In genomic region chr5:32848120-32848519, GRCh38 we compare ENCODE assay signal across 24 cellular contexts.
DNase-seq lines count a peak whose midpoint lies in the region; ATAC-seq, FAIRE-seq and TF ChIP-seq lines count a peak whose summit lies in the region.
"Had no signal": no experiment of that assay in that cellular context is flagged by ENCODE, and none has a peak within 500 bp of the region (broad histone marks: within the 10 kb centered on the region; RNA-seq: fewer than 3 reads in every experiment).

No MANE protein-coding gene starts in this region.

- H2AFZ ChIP-seq in K562 (ENCODE audit: low read depth, low read length), result no peak overlapping the region

- no peaks in the 10 kb centered on the region for H3K36me3 Mint-ChIP-seq in HFFc6 (ENCODE audit: low read depth)
- H3K36me3 Mint-ChIP-seq: CD8-positive, alpha-beta T cell had no signal

- TF ChIP-seq EP300 in K562 (IDR thresholded peaks at IDR 0.05; ENCODE audit: low read length), result no peak

- TF ChIP-seq CTCF in A673 (conservative IDR thresholded peaks at IDR 0.05; ENCODE audit: low read depth, low read length) (no peak), HEK293 (tag by site-specific recombination; IDR thresholded peaks at IDR 0.05) (no peak), K562 (IDR thresholded peaks at IDR 0.05 in 2 of 3, conservative IDR thresholded peaks at IDR 0.05 in 1 of 3; ENCODE audit: insufficient read depth in 2 of 3, low read depth in 1 of 3, low read length in 3 of 3) (no peak), HFFc6 (IDR thresholded peaks at IDR 0.05) (no peak)

- no TSS peak for BruUV-seq in A673 (replicated peaks; lab: Mats Ljungman, UMichigan)
- no TSS peak for BruUV-seq in K562 (replicated peaks; lab: Mats Ljungman, UMichigan)

- in situ Hi-C loops in K562 (cut with MboI), result no loop called here

- H3K9me3 ChIP-seq in A673 (ENCODE audit: low read depth, low read length, poor library complexity, severe bottlenecking), result no peaks in the 10 kb centered on the region
- H3K9me3 ChIP-seq in HEK293 (ENCODE audit: control insufficient read depth, insufficient read depth, low read depth, low read length), result no peaks in the 10 kb centered on the region
- H3K9me3 ChIP-seq in K562 (replicated peaks; ENCODE audit: control insufficient read depth, insufficient read depth, low read depth, low read length), result no peaks in the 10 kb centered on the region
- H3K9me3 ChIP-seq: BLaER1 treated with 17β-estradiol and CSF1 and Interleukin-3, amounts not matched to agents 10 nM and 100 nM had no signal

- H4K20me1 ChIP-seq in K562 (replicated peaks; ENCODE audit: control insufficient read depth, insufficient read depth, low read length), result no peaks in the 10 kb centered on the region
- H4K20me1 ChIP-seq: BLaER1 treated with 17β-estradiol and CSF1 and Interleukin-3, amounts not matched to agents 10 nM and 100 nM had no signal

- peak; percentile 25 for DNase-seq in A673 (ENCODE audit: low spot score)
- no peak for DNase-seq in K562 (ENCODE audit: extremely low read depth in 1 of 4, low spot score in 3 of 4)
- no peak for DNase-seq in HFFc6
- no peak for DNase-seq in COLO668 (lab: John Stamatoyannopoulos, UW; ENCODE audit: unreplicated experiment)
- DNase-seq: 8988T; AML-193; CD4-positive, alpha-beta T cell; CD8-positive, alpha-beta T cell; COR-L47; DMS 273 treated with DMSO at 0.1 percent for 48 hours; DMS153; DMS53; DMS79; DND-41; GDM1 had no signal

- POLR2A ChIA-PET in A673 (lab: Charles Lee; ENCODE audit: low non-redundant PET) (no interaction called here), HEK293 (lab: Yijun Ruan, JAX) (no interaction called here), K562 (lab: Yijun Ruan, JAX) (no interaction called here)

- no peak overlapping the region for H3K9ac ChIP-seq in K562 (ENCODE audit: insufficient read depth in 1 of 2, low read depth in 2 of 2, low read length in 2 of 2)
- H3K9ac ChIP-seq: BLaER1 treated with 17β-estradiol and CSF1 and Interleukin-3, amounts not matched to agents 10 nM and 100 nM had no signal

- no peak overlapping the region for H3K4me3 Mint-ChIP-seq in HFFc6
- H3K4me3 Mint-ChIP-seq: B cell; CD4-positive, alpha-beta T cell; CD8-positive, alpha-beta T cell had no signal

- H3K4me1 ChIP-seq in A673 (ENCODE audit: insufficient read depth, low read length, poor library complexity, severe bottlenecking) (no peaks in the 10 kb centered on the region), HEK293 (ENCODE audit: control insufficient read depth, insufficient read depth, low read length) (no peaks in the 10 kb centered on the region), K562 (replicated peaks in 1 of 2; ENCODE audit: control insufficient read depth in 2 of 2, insufficient read depth in 2 of 2, low read length in 2 of 2) (no peaks in the 10 kb centered on the region)

- H3K27me3 Mint-ChIP-seq in HFFc6 (ENCODE audit: insufficient read depth), result peaks cover 14% of the 10 kb centered on the region
- H3K27me3 Mint-ChIP-seq: CD4-positive, alpha-beta T cell had no signal

- H3K36me3 ChIP-seq in A673 (ENCODE audit: insufficient read depth, low read length, poor library complexity, severe bottlenecking) (no peaks in the 10 kb centered on the region), HEK293 (ENCODE audit: control insufficient read depth in 2 of 2, insufficient read depth in 1 of 2, low read length in 2 of 2) (no peaks in the 10 kb centered on the region), K562 (ENCODE audit: control insufficient read depth, insufficient read depth, low read length) (no peaks in the 10 kb centered on the region)
- H3K36me3 ChIP-seq: BLaER1 treated with 17β-estradiol and CSF1 and Interleukin-3, amounts not matched to agents 10 nM and 100 nM had no signal

- intact Hi-C loops in A673 (cut with micrococcal nuclease; ENCODE audit: unreplicated experiment) (no loop called here), K562 (cut with micrococcal nuclease) (no loop called here)

- no peaks in the 10 kb centered on the region for H3K9me3 Mint-ChIP-seq in HFFc6
- H3K9me3 Mint-ChIP-seq: CD4-positive, alpha-beta T cell had no signal

- no peak for TF ChIP-seq POLR2A in K562 (conservative IDR thresholded peaks at IDR 0.05)

- FAIRE-seq in K562 (lab: Jason Lieb, UNC), result no peak
- FAIRE-seq: A204.1, GM12878, GM12892, GM18507 had no signal

- H3K79me2 ChIP-seq in K562 (ENCODE audit: control insufficient read depth, insufficient read depth, low read length), result no peaks in the 10 kb centered on the region

- no peak for TF ChIP-seq RAD21 in K562 (CRISPR knock-in tag; conservative IDR thresholded peaks at IDR 0.05 in 1 of 2, IDR thresholded peaks at IDR 0.05 in 1 of 2)

- no peak overlapping the region for H3K27ac Mint-ChIP-seq in HFFc6
- H3K27ac Mint-ChIP-seq: B cell; CD4-positive, alpha-beta T cell; CD8-positive, alpha-beta T cell had no signal

- no peak overlapping the region for H3K4me3 ChIP-seq in A673 (ENCODE audit: low read depth, low read length, poor library complexity, severe bottlenecking)
- no peak overlapping the region for H3K4me3 ChIP-seq in HEK293 (ENCODE audit: low read depth, low read length)
- H3K4me3 ChIP-seq in K562, result no peak overlapping the region
- H3K4me3 ChIP-seq: BLaER1 treated with 17β-estradiol and CSF1 and Interleukin-3, amounts not matched to agents 10 nM and 100 nM; GM12878 had no signal

- peaks cover 26% of the 10 kb centered on the region for H3K4me1 Mint-ChIP-seq in HFFc6 (ENCODE audit: low read depth)
- H3K4me1 Mint-ChIP-seq: B cell had no signal

- no peaks in the 10 kb centered on the region for H3K9me1 ChIP-seq in K562 (ENCODE audit: control insufficient read depth, insufficient read depth, low read length)

- H3K27me3 ChIP-seq in A673 (replicated peaks; ENCODE audit: insufficient read depth, low read depth, low read length, poor library complexity) (no peaks in the 10 kb centered on the region), K562 (ENCODE audit: control insufficient read depth in 2 of 2, insufficient read depth in 2 of 2, low read length in 2 of 2) (no peaks in the 10 kb centered on the region)
- H3K27me3 ChIP-seq: BLaER1 treated with 17β-estradiol and CSF1 and Interleukin-3, amounts not matched to agents 10 nM and 100 nM had no signal

- H3K4me2 ChIP-seq in K562 (ENCODE audit: insufficient read depth, low read length), result no peak overlapping the region
- H3K4me2 ChIP-seq: BLaER1 treated with 17β-estradiol and CSF1 and Interleukin-3, amounts not matched to agents 10 nM and 100 nM had no signal

- ATAC-seq in K562 (no peak), HG02938 (IDR thresholded peaks at IDR 0.05; ENCODE audit: unreplicated experiment) (no peak)
- ATAC-seq: CD8-positive, alpha-beta T cell; GM12878 had no signal

- H3K27ac ChIP-seq in A673 (ENCODE audit: low read depth, low read length, poor library complexity, severe bottlenecking) (peak overlapping the region; percentile 52), HEK293 (ENCODE audit: extremely low read depth, low read depth, low read length) (no peak overlapping the region), K562 (ENCODE audit: extremely low read depth, low read depth, low read length) (no peak overlapping the region)
- H3K27ac ChIP-seq: BLaER1 treated with 17β-estradiol and CSF1 and Interleukin-3, amounts not matched to agents 10 nM and 100 nM; C4-2B had no signal

- CTCF ChIA-PET in A673 (lab: Charles Lee) (no interaction called here), HEK293 (lab: Yijun Ruan, JAX) (no interaction called here), K562 (lab: Yijun Ruan, JAX; ENCODE audit: low intra/inter-chr PET ratio) (no interaction called here)

TF ChIP-seq in HEK293, 187 proteins besides CTCF, POLR2A, EP300 and RAD21:
- TF ChIP-seq ZFP37 (tag by site-specific recombination; IDR thresholded peaks at IDR 0.05), result no peak
- TF ChIP-seq ZNF366 (tag by site-specific recombination; conservative IDR thresholded peaks at IDR 0.05), result 0 out of 2 replicates have a peak, but pooled peaks have one; percentile 17

TF ChIP-seq in K562, 482 proteins besides CTCF, POLR2A, EP300 and RAD21:
- TF ChIP-seq PCBP2 (IDR thresholded peaks at IDR 0.05; ENCODE audit: low read depth, low read length, poor library complexity, severe bottlenecking) (peak; percentile 70), HNRNPK (IDR thresholded peaks at IDR 0.05; ENCODE audit: low read depth, low read length, poor library complexity, severe bottlenecking) (peak; percentile 22), CCNT2 (IDR thresholded peaks at IDR 0.05; ENCODE audit: borderline replicate concordance, extremely low read depth, insufficient read length, low read depth, low read length) (no peak)
